Comparison of ENCODE assay signal across 13 cellular contexts in the genomic region with DNA sequence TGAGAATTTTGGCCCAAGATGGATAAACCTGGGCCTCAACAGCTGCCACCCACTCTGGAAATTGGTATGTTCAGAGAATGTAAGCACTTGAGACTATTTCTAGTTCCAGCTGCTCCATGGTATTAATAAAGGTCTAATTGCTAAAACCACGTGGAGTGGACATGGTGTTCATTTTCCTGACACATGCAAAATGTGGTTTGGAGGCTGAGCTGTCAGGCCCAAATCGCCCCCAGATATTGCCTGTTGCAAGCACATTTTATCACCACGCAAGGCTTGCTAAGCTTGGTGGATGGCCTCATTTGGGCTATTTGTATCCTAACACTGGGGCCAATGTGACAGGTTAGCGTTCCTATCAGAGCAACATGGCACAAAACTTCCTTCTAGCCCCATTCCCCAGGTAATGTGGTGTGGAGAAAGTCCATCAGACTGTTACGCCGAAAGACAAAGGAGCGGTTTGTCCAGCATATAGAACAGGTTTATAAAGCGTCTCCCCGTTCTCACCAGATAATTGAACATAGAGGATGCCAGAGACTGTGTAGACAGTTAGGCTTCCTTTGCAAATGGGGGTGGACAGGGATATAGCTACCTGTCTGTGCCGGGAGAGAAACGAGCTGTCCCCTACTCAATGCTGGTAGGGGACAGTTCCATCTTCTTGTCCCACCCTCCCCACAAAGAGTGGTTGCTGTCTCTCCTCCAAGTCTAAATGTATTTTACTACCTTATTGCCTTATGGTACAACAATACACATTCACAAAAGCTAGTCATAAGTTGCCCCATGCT.
A peak's percentile ranks its signal among the peaks of the same experiment; 100 is the strongest.
DNase-seq lines count a peak whose midpoint lies in the region; ATAC-seq and TF ChIP-seq lines count a peak whose summit lies in the region.
"Had no signal": no experiment of that assay in that cellular context is flagged by ENCODE, and none has a peak within 500 bp of the region (broad histone marks: within the 10 kb centered on the region; RNA-seq: fewer than 3 reads in every experiment).

No MANE protein-coding gene starts in this region.

- DNase-seq in GM06990 (ENCODE audit: extremely low read depth, insufficient read length) (peak; percentile 32), NCI-H2081 (lab: John Stamatoyannopoulos, UW) (no peak), DMS53 (lab: John Stamatoyannopoulos, UW) (no peak), kidney glomerular epithelial cell (lab: John Stamatoyannopoulos, UW) (no peak), epidermal melanocyte (ENCODE audit: insufficient read length, low spot score) (no peak)
- DNase-seq: activated gamma-delta T cell, hippocampal formation, left colon, psoas muscle had no signal

- no peaks in the 10 kb centered on the region for H3K36me3 ChIP-seq in GM06990 (ENCODE audit: control insufficient read depth, insufficient read depth, low read length)
- H3K36me3 ChIP-seq: SJSA1 had no signal

- peak; percentile 20 for ATAC-seq in GM18907 (IDR thresholded peaks at IDR 0.05; ENCODE audit: unreplicated experiment)
- peak; percentile 24 for ATAC-seq in HG02678 (IDR thresholded peaks at IDR 0.05; ENCODE audit: unreplicated experiment)
- ATAC-seq in HG03520 (IDR thresholded peaks at IDR 0.05; ENCODE audit: unreplicated experiment) = peak; percentile 30
- ATAC-seq: left colon, psoas muscle had no signal

- TF ChIP-seq CTCF in GM06990 (IDR thresholded peaks at IDR 0.05; ENCODE audit: insufficient read depth, low read length, poor library complexity, severe bottlenecking) = no peak

- H3K4me3 ChIP-seq in GM06990 (replicated peaks; ENCODE audit: low read depth, low read length) = no peak overlapping the region
- H3K4me3 ChIP-seq: psoas muscle, SJSA1 had no signal

- no peaks in the 10 kb centered on the region for H3K27me3 ChIP-seq in GM06990 (replicated peaks; ENCODE audit: control insufficient read depth, insufficient read depth, low read length)
- H3K27me3 ChIP-seq: SJSA1 had no signal
